ENCODE assay signal across 8 cellular contexts in the genomic region with DNA sequence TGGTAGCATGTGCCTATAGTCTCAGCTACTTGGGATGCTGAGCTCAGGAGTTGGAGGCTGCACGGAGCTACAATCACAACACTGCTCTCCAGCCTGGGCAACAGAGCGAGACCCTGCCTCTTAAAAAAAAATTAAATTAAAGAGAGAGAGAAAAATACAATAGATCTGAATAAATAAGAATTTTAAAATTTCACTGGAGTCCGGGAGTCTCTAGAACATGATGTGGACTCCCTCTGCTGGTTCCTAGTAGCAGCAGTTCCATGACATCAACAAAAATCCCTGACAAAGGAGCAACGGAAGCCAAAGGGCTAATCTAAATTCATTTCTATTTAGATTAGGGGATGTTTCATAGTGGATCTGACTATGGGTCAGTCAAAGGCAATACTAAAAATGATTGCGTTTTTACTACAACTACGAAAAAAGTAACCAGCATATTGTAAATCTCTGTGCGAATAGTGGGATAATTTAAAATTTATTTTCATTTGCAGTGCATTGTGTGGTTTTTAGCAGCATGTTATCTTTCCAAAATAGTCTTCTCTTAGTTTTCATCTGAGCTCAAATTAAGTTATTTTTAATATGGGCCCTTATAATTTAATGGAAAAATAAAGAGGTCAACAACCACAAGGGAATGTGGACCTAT. TPM values are rescaled to one million over a fixed set of nuclear protein-coding genes. Genes with fewer than 3 reads are reported as not detected.
A peak's percentile ranks its signal among the peaks of the same experiment; 100 is the strongest.
DNase-seq lines count a peak whose midpoint lies in the region; ATAC-seq, FAIRE-seq and TF ChIP-seq lines count a peak whose summit lies in the region.

No MANE protein-coding gene starts in this region.

- H3K4me1 Mint-ChIP-seq in Caco-2 (ENCODE audit: low read depth, unreplicated experiment), result peaks cover 6% of the 10 kb centered on the region

- WGBS in body of pancreas, 2 donors, result 74 to 78% methylated on average over 7 of the region's 7 CpGs
- 49% methylated on average over 6 of the region's 7 CpGs for WGBS in right lobe of liver (ENCODE audit: insufficient coverage, low coverage, low lambda C conversion rate, missing lambda C conversion rate)
- 74 to 79% methylated on average over 7 of the region's 7 CpGs for WGBS in upper lobe of left lung, 2 donors

- no peak for TF ChIP-seq POLR2A in body of pancreas (IDR thresholded peaks at IDR 0.05)
- TF ChIP-seq POLR2A in right lobe of liver (IDR thresholded peaks at IDR 0.05), result no peak
- no peak for TF ChIP-seq POLR2A in upper lobe of left lung (IDR thresholded peaks at IDR 0.05)

- H3K27ac ChIP-seq in body of pancreas (no peak overlapping the region), right lobe of liver (no peak overlapping the region), upper lobe of left lung (no peak overlapping the region)

- no peaks in the 10 kb centered on the region for H3K27me3 ChIP-seq in Caco-2 (replicated peaks; ENCODE audit: control insufficient read depth, insufficient read depth, low read length)
- H3K27me3 ChIP-seq in body of pancreas, result no peaks in the 10 kb centered on the region
- no peaks in the 10 kb centered on the region for H3K27me3 ChIP-seq in right lobe of liver
- no peaks in the 10 kb centered on the region for H3K27me3 ChIP-seq in upper lobe of left lung

- H3K36me3 Mint-ChIP-seq in Caco-2 (ENCODE audit: insufficient read depth, unreplicated experiment), result peaks cover 14% of the 10 kb centered on the region

- no peak overlapping the region for H3K27ac Mint-ChIP-seq in Caco-2 (ENCODE audit: unreplicated experiment)

- no peak overlapping the region for H3K4me3 Mint-ChIP-seq in Caco-2 (ENCODE audit: unreplicated experiment)

- H3K36me3 ChIP-seq in Caco-2 (ENCODE audit: control insufficient read depth, insufficient read depth, low read length), result no peaks in the 10 kb centered on the region
- H3K36me3 ChIP-seq in body of pancreas (replicated peaks in 1 of 2; ENCODE audit: insufficient read depth in 1 of 2, low read depth in 2 of 2), result no peaks in the 10 kb centered on the region
- H3K36me3 ChIP-seq in right lobe of liver, result no peaks in the 10 kb centered on the region
- H3K36me3 ChIP-seq in upper lobe of left lung, result peaks cover 0 to 9% (median 0%) of the 10 kb centered on the region in 4 donors

- peak in 1 of 2 experiments; percentile 18 for DNase-seq in Caco-2
- peak; percentile 54 to 77 for DNase-seq in Kasumi-1 (lab: John Stamatoyannopoulos, UW)
- DNase-seq in body of pancreas, result peak in 1 of 4 donors; percentile 19
- no peak for DNase-seq in right lobe of liver
- DNase-seq in GM19239 (ENCODE audit: insufficient read length, low spot score), result no peak
- DNase-seq in upper lobe of left lung, result no peak

- peak; percentile 44 to 71 for TF ChIP-seq CTCF in Caco-2 (IDR thresholded peaks at IDR 0.05; ENCODE audit: insufficient read depth in 1 of 2, low read depth in 1 of 2, low read length in 1 of 2, severe bottlenecking in 1 of 2, unreplicated experiment in 1 of 2)
- peak in 6 of 7 experiments; percentile 22 to 39 (median 36) for TF ChIP-seq CTCF in body of pancreas (IDR thresholded peaks at IDR 0.05)
- TF ChIP-seq CTCF in right lobe of liver (IDR thresholded peaks at IDR 0.05), result peak; percentile 37 to 63 (median 60)
- TF ChIP-seq CTCF in upper lobe of left lung (IDR thresholded peaks at IDR 0.05), result peak in 2 of 6 experiments; percentile 19 to 33

- no peaks in the 10 kb centered on the region for H3K27me3 Mint-ChIP-seq in Caco-2 (ENCODE audit: insufficient read depth, unreplicated experiment)

- POLR2A ChIA-PET in Caco-2 (lab: Charles Lee), result no interaction called here

- H3K4me3 ChIP-seq in Caco-2 (ENCODE audit: low read depth, low read length) (no peak overlapping the region), body of pancreas (no peak overlapping the region), right lobe of liver (no peak overlapping the region), upper lobe of left lung (no peak overlapping the region)

- ATAC-seq in body of pancreas (no peak), right lobe of liver (peak; percentile 56 to 85 (median 58)), GM18870 (IDR thresholded peaks at IDR 0.05; ENCODE audit: unreplicated experiment) (no peak), upper lobe of left lung (ENCODE audit: low FRiP score in 2 of 2) (no peak), HG03432 (IDR thresholded peaks at IDR 0.05; ENCODE audit: unreplicated experiment) (no peak)

- CTCF ChIA-PET in Caco-2 (lab: Charles Lee), result interaction anchor here (0.6 kb wide), 1 partner anchor 144 kb away, joined by 3 read pairs; no protein-coding TSS in a partner anchor

- no TSS peak for BruUV-seq in Caco-2 (replicated peaks; lab: Mats Ljungman, UMichigan)

- intact Hi-C loops in Caco-2 (cut with micrococcal nuclease; ENCODE audit: unreplicated experiment), result loop anchor here (2.0 kb wide), 1 partner anchor 224 kb away; a partner anchor contains a TSS
- intact Hi-C loops in body of pancreas (cut with DNase I), result no loop called here
- intact Hi-C loops in right lobe of liver (cut with DNase I), result no loop called here

- TF ChIP-seq EP300 in upper lobe of left lung (IDR thresholded peaks at IDR 0.05), result no peak

- H3K9me3 ChIP-seq in Caco-2, result no peaks in the 10 kb centered on the region
- H3K9me3 ChIP-seq in body of pancreas, result no peaks in the 10 kb centered on the region
- H3K9me3 ChIP-seq in right lobe of liver, result no peaks in the 10 kb centered on the region
- H3K9me3 ChIP-seq in upper lobe of left lung, result no peaks in the 10 kb centered on the region

- H3K4me1 ChIP-seq in Caco-2 (no peaks in the 10 kb centered on the region), body of pancreas (peaks cover under 1% of the 10 kb centered on the region), right lobe of liver (peaks cover 0 to 2% (median 0%) of the 10 kb centered on the region in 4 donors), upper lobe of left lung (peaks cover 0 to 7% (median 3%) of the 10 kb centered on the region in 4 donors)

- FAIRE-seq in GM19239 (lab: Jason Lieb, UNC), result no peak

- H3K9me3 Mint-ChIP-seq in Caco-2 (ENCODE audit: unreplicated experiment), result no peaks in the 10 kb centered on the region

RNA-seq across cellular contexts. Expression of a gene that starts 6.7 kb away (rescaled TPM):
- 30.2 and 31.9 TPM in 2 replicates for total RNA-seq in Caco-2 (2022)
- 10 to 100 TPM; 13.5 to 14.5 TPM for total RNA-seq in body of pancreas
- total RNA-seq in right lobe of liver, result 10 to 100 TPM in 4 of 6 experiments, 1 to 10 TPM in 2; 8.2 to 15.5 (median 11.1) TPM
- 10 to 100 TPM in 5 of 6 donors, 1 to 10 TPM in 1; 6.1 to 35.6 (median 19.3) TPM for total RNA-seq in upper lobe of left lung

RNA-seq across cellular contexts. Expression of a gene that starts 39.4 kb away (rescaled TPM):
- total RNA-seq in Caco-2 (2022), result 20.6 and 21.8 TPM in 2 replicates
- 1 to 10 TPM; 4.6 to 8.6 TPM for total RNA-seq in body of pancreas
- 1 to 10 TPM; 5.2 to 9.0 (median 7.5) TPM for total RNA-seq in right lobe of liver
- 10 to 100 TPM; 46.9 to 80.1 (median 72.2) TPM for total RNA-seq in upper lobe of left lung

Comparison
In these comparisons a context has a peak if more than half of its experiments do, and no peak if none do; other contexts are left out.
1. DNase-seq: peak in Kasumi-1 (2 of 2); none in right lobe of liver (0 of 3), GM19239 (single experiment) and upper lobe of left lung (0 of 2).
2. ATAC-seq: peak in right lobe of liver (4 of 4); none in body of pancreas (single experiment), GM18870 (single experiment), upper lobe of left lung (0 of 2) and HG03432 (single experiment).